8 cellular contexts compared by ENCODE assay signal in the genomic region with DNA sequence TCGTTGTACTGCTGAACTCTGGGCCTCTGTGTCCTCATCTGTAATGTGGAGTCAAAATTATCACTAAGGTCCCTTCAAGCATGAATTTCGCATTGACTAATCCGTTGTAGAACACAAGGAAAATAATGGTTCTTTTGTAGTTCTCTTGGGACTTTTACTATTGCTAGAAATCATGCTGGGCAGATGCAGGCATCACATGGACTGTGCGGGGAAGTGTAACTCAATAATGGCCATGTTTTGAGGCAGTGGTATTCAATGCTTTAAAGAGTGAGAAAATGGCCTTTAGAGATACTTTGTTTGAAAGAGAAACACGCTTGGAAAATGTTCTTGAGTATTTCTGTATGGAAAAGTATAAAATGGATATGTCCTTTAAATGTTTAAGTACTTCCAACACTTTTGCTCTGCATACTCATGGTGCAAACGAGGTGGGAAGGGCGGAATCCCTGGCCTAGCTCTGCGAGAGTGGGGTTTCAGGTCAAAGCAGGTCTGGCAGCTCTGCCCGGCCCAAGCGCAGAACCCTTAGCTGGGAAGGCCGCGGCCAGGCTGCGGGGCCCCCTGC.
DNase-seq lines count a peak whose midpoint lies in the region; ATAC-seq and TF ChIP-seq lines count a peak whose summit lies in the region.

No MANE protein-coding gene starts in this region.

- no peak overlapping the region for H3K9ac ChIP-seq in neural cell (ENCODE audit: low read length)

- no peak overlapping the region for H2AFZ ChIP-seq in neural cell (ENCODE audit: low read depth, low read length)

- ATAC-seq in GM21786 (IDR thresholded peaks at IDR 0.05; ENCODE audit: unreplicated experiment) (no peak), GM18909 (IDR thresholded peaks at IDR 0.05; ENCODE audit: poor library complexity, unreplicated experiment) (no peak), GM21526 (IDR thresholded peaks at IDR 0.05; ENCODE audit: low FRiP score, unreplicated experiment) (no peak), GM18861 (IDR thresholded peaks at IDR 0.05; ENCODE audit: unreplicated experiment) (no peak)

- no peaks in the 10 kb centered on the region for H3F3A ChIP-seq in neural cell (ENCODE audit: insufficient read depth, low read length, poor library complexity, severe bottlenecking)

- H3K36me3 ChIP-seq in CD8-positive, alpha-beta memory T cell (ENCODE audit: insufficient read depth, low read length): no peaks in the 10 kb centered on the region
- no peaks in the 10 kb centered on the region for H3K36me3 ChIP-seq in effector memory CD4-positive, alpha-beta T cell (ENCODE audit: control insufficient read depth, insufficient read depth, low read length)
- no peaks in the 10 kb centered on the region for H3K36me3 ChIP-seq in neural cell (ENCODE audit: insufficient read depth, low read length)

- H3K27ac Mint-ChIP-seq in CD8-positive, alpha-beta memory T cell: no peak overlapping the region

- H3K9me2 ChIP-seq in neural cell (ENCODE audit: insufficient read depth, low read length): no peaks in the 10 kb centered on the region

- CTCF ChIA-PET in CD8-positive, alpha-beta memory T cell (lab: Charles Lee): no interaction called here

- no peaks in the 10 kb centered on the region for H3K9me3 Mint-ChIP-seq in CD8-positive, alpha-beta memory T cell

- no peak for TF ChIP-seq CTCF in HL-60 (IDR thresholded peaks at IDR 0.05; ENCODE audit: insufficient read depth, low read length)
- no peak for TF ChIP-seq CTCF in neural cell (IDR thresholded peaks at IDR 0.05; ENCODE audit: poor library complexity, severe bottlenecking)

- H3K36me3 Mint-ChIP-seq in CD8-positive, alpha-beta memory T cell: no peaks in the 10 kb centered on the region

- peak overlapping the region in 6 of 7 donors; percentile 15 to 71 (median 56) for H3K4me3 Mint-ChIP-seq in CD8-positive, alpha-beta memory T cell

- no peaks in the 10 kb centered on the region for H3K4me1 ChIP-seq in CD8-positive, alpha-beta memory T cell (ENCODE audit: insufficient read depth, low read length)
- H3K4me1 ChIP-seq in effector memory CD4-positive, alpha-beta T cell (ENCODE audit: control insufficient read depth, insufficient read depth, low read length, poor library complexity, severe bottlenecking): no peaks in the 10 kb centered on the region

- no peaks in the 10 kb centered on the region for H3K79me2 ChIP-seq in neural cell (replicated peaks; ENCODE audit: insufficient read depth, low read length)

- H3K4me1 Mint-ChIP-seq in CD8-positive, alpha-beta memory T cell: peaks cover 8 to 11% (median 11%) of the 10 kb centered on the region in 3 donors

- H3K27me3 Mint-ChIP-seq in CD8-positive, alpha-beta memory T cell: peaks cover 13 to 46% of the 10 kb centered on the region in 2 donors

- no peaks in the 10 kb centered on the region for H4K20me1 ChIP-seq in neural cell (ENCODE audit: insufficient read depth)

- no peak for TF ChIP-seq RAD21 in neural cell (conservative IDR thresholded peaks at IDR 0.05)

- no peak overlapping the region for H3K27ac ChIP-seq in CD8-positive, alpha-beta memory T cell (ENCODE audit: low read depth, low read length)
- no peak overlapping the region for H3K27ac ChIP-seq in HL-60 (replicated peaks)
- no peak overlapping the region for H3K27ac ChIP-seq in effector memory CD4-positive, alpha-beta T cell (ENCODE audit: insufficient read depth, low read length, poor library complexity, severe bottlenecking)
- H3K27ac ChIP-seq in neural cell (ENCODE audit: low read length): no peak overlapping the region

- H3K4me3 ChIP-seq in CD8-positive, alpha-beta memory T cell (ENCODE audit: low read length): no peak overlapping the region
- H3K4me3 ChIP-seq in HL-60 (replicated peaks; ENCODE audit: insufficient read depth, low read length) (peak overlapping the region; percentile 48), neural cell (ENCODE audit: low read length) (peak overlapping the region; percentile 69)
- H3K4me3 ChIP-seq in effector memory CD4-positive, alpha-beta T cell (ENCODE audit: insufficient read depth, low read depth, low read length, poor library complexity, severe bottlenecking): peak overlapping the region; percentile 44

- H3K27me3 ChIP-seq in CD8-positive, alpha-beta memory T cell (ENCODE audit: insufficient read depth, low read length, poor library complexity, severe bottlenecking): no peaks in the 10 kb centered on the region
- H3K27me3 ChIP-seq in HL-60 (ENCODE audit: insufficient read depth, poor library complexity, severe bottlenecking): no peaks in the 10 kb centered on the region
- peaks cover 4% of the 10 kb centered on the region for H3K27me3 ChIP-seq in effector memory CD4-positive, alpha-beta T cell (replicated peaks; ENCODE audit: control insufficient read depth, insufficient read depth, low read length, poor library complexity, severe bottlenecking)
- H3K27me3 ChIP-seq in neural cell (ENCODE audit: insufficient read depth, low read depth, low read length): peaks cover 10% of the 10 kb centered on the region

- H3K4me2 ChIP-seq in neural cell (ENCODE audit: low read length): no peak overlapping the region

- H3K9me3 ChIP-seq in CD8-positive, alpha-beta memory T cell (ENCODE audit: low read length): no peaks in the 10 kb centered on the region
- no peaks in the 10 kb centered on the region for H3K9me3 ChIP-seq in effector memory CD4-positive, alpha-beta T cell (ENCODE audit: control insufficient read depth, low read length)
- no peaks in the 10 kb centered on the region for H3K9me3 ChIP-seq in neural cell (ENCODE audit: low read length)

- POLR2A ChIA-PET in CD8-positive, alpha-beta memory T cell (lab: Charles Lee): no interaction called here

- no peak for DNase-seq in CD8-positive, alpha-beta memory T cell
- DNase-seq in HL-60 (ENCODE audit: low read depth in 1 of 2, low spot score in 1 of 2): no peak
- no peak for DNase-seq in effector memory CD4-positive, alpha-beta T cell

- TF ChIP-seq EP300 in neural cell (conservative IDR thresholded peaks at IDR 0.05; ENCODE audit: poor library complexity, severe bottlenecking): no peak

TF ChIP-seq in neural cell, 6 proteins besides CTCF, POLR2A, EP300 and RAD21:
- TF ChIP-seq SMC3 (conservative IDR thresholded peaks at IDR 0.05; ENCODE audit: poor library complexity) (no peak), MXI1 (conservative IDR thresholded peaks at IDR 0.05; ENCODE audit: poor library complexity, severe bottlenecking) (no peak), POLR2AphosphoS5 (IDR thresholded peaks at IDR 0.05) (no peak), TAF1 (IDR thresholded peaks at IDR 0.05; ENCODE audit: low read depth) (no peak), EZH2 (IDR thresholded peaks at IDR 0.05; ENCODE audit: borderline replicate concordance, insufficient read depth, low read length, poor library complexity, severe bottlenecking) (no peak)
- TF ChIP-seq, protein P1, sequence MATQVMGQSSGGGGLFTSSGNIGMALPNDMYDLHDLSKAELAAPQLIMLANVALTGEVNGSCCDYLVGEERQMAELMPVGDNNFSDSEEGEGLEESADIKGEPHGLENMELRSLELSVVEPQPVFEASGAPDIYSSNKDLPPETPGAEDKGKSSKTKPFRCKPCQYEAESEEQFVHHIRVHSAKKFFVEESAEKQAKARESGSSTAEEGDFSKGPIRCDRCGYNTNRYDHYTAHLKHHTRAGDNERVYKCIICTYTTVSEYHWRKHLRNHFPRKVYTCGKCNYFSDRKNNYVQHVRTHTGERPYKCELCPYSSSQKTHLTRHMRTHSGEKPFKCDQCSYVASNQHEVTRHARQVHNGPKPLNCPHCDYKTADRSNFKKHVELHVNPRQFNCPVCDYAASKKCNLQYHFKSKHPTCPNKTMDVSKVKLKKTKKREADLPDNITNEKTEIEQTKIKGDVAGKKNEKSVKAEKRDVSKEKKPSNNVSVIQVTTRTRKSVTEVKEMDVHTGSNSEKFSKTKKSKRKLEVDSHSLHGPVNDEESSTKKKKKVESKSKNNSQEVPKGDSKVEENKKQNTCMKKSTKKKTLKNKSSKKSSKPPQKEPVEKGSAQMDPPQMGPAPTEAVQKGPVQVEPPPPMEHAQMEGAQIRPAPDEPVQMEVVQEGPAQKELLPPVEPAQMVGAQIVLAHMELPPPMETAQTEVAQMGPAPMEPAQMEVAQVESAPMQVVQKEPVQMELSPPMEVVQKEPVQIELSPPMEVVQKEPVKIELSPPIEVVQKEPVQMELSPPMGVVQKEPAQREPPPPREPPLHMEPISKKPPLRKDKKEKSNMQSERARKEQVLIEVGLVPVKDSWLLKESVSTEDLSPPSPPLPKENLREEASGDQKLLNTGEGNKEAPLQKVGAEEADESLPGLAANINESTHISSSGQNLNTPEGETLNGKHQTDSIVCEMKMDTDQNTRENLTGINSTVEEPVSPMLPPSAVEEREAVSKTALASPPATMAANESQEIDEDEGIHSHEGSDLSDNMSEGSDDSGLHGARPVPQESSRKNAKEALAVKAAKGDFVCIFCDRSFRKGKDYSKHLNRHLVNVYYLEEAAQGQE (IDR thresholded peaks at IDR 0.05; ENCODE audit: borderline replicate concordance): no peak
